In genomic region chr10:59711871-59712491, GRCh38 we compare ENCODE assay signal across 2 cellular contexts.
TF ChIP-seq lines count a peak whose summit lies in the region.

No MANE protein-coding gene starts in this region.

TF ChIP-seq in SK-N-SH, 30 proteins besides CTCF, POLR2A, EP300 and RAD21:
- no peak for TF ChIP-seq SMC3 (IDR thresholded peaks at IDR 0.05; ENCODE audit: low read depth, low read length)
- peak; percentile 50 for TF ChIP-seq CHD2 (IDR thresholded peaks at IDR 0.05; ENCODE audit: low read length, partially characterized antibody)
- peak; percentile 81 for TF ChIP-seq GATA2 (CRISPR knock-in tag; IDR thresholded peaks at IDR 0.05)
- peak; percentile 56; the same call in 1 of the 2 replicates for TF ChIP-seq RCOR1 (IDR thresholded peaks at IDR 0.05; ENCODE audit: low read length)
- TF ChIP-seq FOXJ3 (CRISPR knock-in tag; IDR thresholded peaks at IDR 0.05) = 0 out of 2 replicates have a peak, but pooled peaks have one; percentile 52

TF ChIP-seq in K562, 482 proteins besides CTCF, POLR2A, EP300 and RAD21:
- TF ChIP-seq PRDM10 (IDR thresholded peaks at IDR 0.05; ENCODE audit: partially characterized antibody) (no peak), RBBP5 (IDR thresholded peaks at IDR 0.05; ENCODE audit: borderline replicate concordance, insufficient read depth, low read length, poor library complexity, severe bottlenecking) (no peak), KLF1 (tag; IDR thresholded peaks at IDR 0.05) (no peak), ZNF23 (CRISPR knock-in tag; IDR thresholded peaks at IDR 0.05) (no peak), NCOR1 (IDR thresholded peaks at IDR 0.05) (no peak), VEZF1 (CRISPR knock-in tag; IDR thresholded peaks at IDR 0.05) (peak; percentile 38; the same call in 1 of the 2 replicates)
